Comparison of ENCODE assay signal across 30 cellular contexts in genomic region chr10:121605708-121606107, GRCh38. TPM values are rescaled to one million over a fixed set of nuclear protein-coding genes. Genes with fewer than 3 reads are reported as not detected.
"Had no signal": no experiment of that assay in that cellular context is flagged by ENCODE, and none has a peak within 500 bp of the region (broad histone marks: within the 10 kb centered on the region; RNA-seq: fewer than 3 reads in every experiment).

No MANE protein-coding gene starts in this region.

- H3K27ac ChIP-seq: adrenal gland, body of pancreas, colonic mucosa, esophagus muscularis mucosa, foreskin keratinocyte, gastrocnemius medialis, heart left ventricle, WERI-Rb-1 had no signal

- H3K27me3 ChIP-seq: adrenal gland, body of pancreas, colonic mucosa, foreskin keratinocyte had no signal

- H3K4me3 ChIP-seq: adrenal gland, body of pancreas, colonic mucosa, esophagus muscularis mucosa, gastrocnemius medialis, heart left ventricle had no signal

- H3K9me3 Mint-ChIP-seq: activated B cell treated with CpG ODN at 0.5 μM for 24 hours; activated CD8-positive, alpha-beta T cell treated with anti-CD3 and anti-CD28 coated beads for 36 hours; activated naive CD4-positive, alpha-beta T cell treated with anti-CD3 and anti-CD28 coated beads for 36 hours; activated naive CD4-positive, alpha-beta T cell treated with anti-CD3 and anti-CD28 coated beads, Interleukin-2, amount 50 U/mL, for 24 hours; activated naive CD8-positive, alpha-beta T cell treated with anti-CD3 and anti-CD28 coated beads for 36 hours; activated naive CD8-positive, alpha-beta T cell treated with anti-CD3 and anti-CD28 coated beads, Interleukin-2, amount 50 U/mL, for 24 hours; activated T-cell treated with anti-CD3 and anti-CD28 coated beads, Interleukin-2, amount 50 U/mL, for 4 hours; activated T-helper 2 cell treated with anti-CD3 and anti-CD28 coated beads, Interferon-gamma antibody, Interleukin-2, Interleukin-4, amounts not matched to agents 10 μg/mL and 5 μg/mL and 100 μg/mL, durations not matched to agents 14 hours and 24 hours and 36 hours; effector memory CD8-positive, alpha-beta T cell; T-cell; T-helper 1 cell treated with Interleukin-12 subunit alpha and Interleukin-12 subunit beta and Interleukin-4 antibody, amounts not matched to agents 30 μg/mL and 1 μg/mL, for 36 hours had no signal

- DNase-seq: activated B cell treated with CpG ODN at 0.5 μM for 24 hours; activated CD4-positive, alpha-beta T cell treated with anti-CD3 and anti-CD28 coated beads for 48 hours; activated CD4-positive, alpha-beta T cell treated with anti-CD3 and anti-CD28 coated beads, Interleukin-2, amount 50 U/mL, for 1 hour; activated CD4-positive, alpha-beta T cell treated with anti-CD3 and anti-CD28 coated beads, Interleukin-2, amount 50 U/mL, for 48 hours; activated CD8-positive, alpha-beta memory T cell treated with anti-CD3 and anti-CD28 coated beads for 24 hours; activated CD8-positive, alpha-beta T cell treated with anti-CD3 and anti-CD28 coated beads for 36 hours; activated effector memory CD4-positive, alpha-beta T cell treated with anti-CD3 and anti-CD28 coated beads, Interleukin-2, amount 50 U/mL, for 16 hours; activated naive CD4-positive, alpha-beta T cell treated with anti-CD3 and anti-CD28 coated beads for 36 hours; activated naive CD8-positive, alpha-beta T cell treated with anti-CD3 and anti-CD28 coated beads for 36 hours; activated naive CD8-positive, alpha-beta T cell treated with anti-CD3 and anti-CD28 coated beads, Interleukin-2, amount 50 U/mL, for 24 hours; activated T-cell treated with anti-CD3 and anti-CD28 coated beads, Interleukin-2, amount 50 U/mL, for 4 hours; adrenal gland; amygdala; aorta; body of pancreas; caudate nucleus; colonic mucosa; effector memory CD8-positive, alpha-beta T cell; foreskin keratinocyte; gastrocnemius medialis; glutamatergic neuron; heart left ventricle; T-cell; T1000; WERI-Rb-1 had no signal

- H3K4me3 Mint-ChIP-seq: activated B cell treated with CpG ODN at 0.5 μM for 24 hours; activated CD8-positive, alpha-beta T cell treated with anti-CD3 and anti-CD28 coated beads for 36 hours; activated naive CD4-positive, alpha-beta T cell treated with anti-CD3 and anti-CD28 coated beads for 36 hours; activated naive CD4-positive, alpha-beta T cell treated with anti-CD3 and anti-CD28 coated beads, Interleukin-2, amount 50 U/mL, for 24 hours; activated naive CD8-positive, alpha-beta T cell treated with anti-CD3 and anti-CD28 coated beads for 36 hours; activated naive CD8-positive, alpha-beta T cell treated with anti-CD3 and anti-CD28 coated beads, Interleukin-2, amount 50 U/mL, for 24 hours; activated T-cell treated with anti-CD3 and anti-CD28 coated beads, Interleukin-2, amount 50 U/mL, for 4 hours; effector memory CD8-positive, alpha-beta T cell; T-cell; T-helper 1 cell treated with Interleukin-12 subunit alpha and Interleukin-12 subunit beta and Interleukin-4 antibody, amounts not matched to agents 30 μg/mL and 1 μg/mL, for 36 hours had no signal

- H3K4me1 ChIP-seq: adrenal gland, colonic mucosa, gastrocnemius medialis had no signal

- H3K27ac Mint-ChIP-seq: activated B cell treated with CpG ODN at 0.5 μM for 24 hours; activated CD8-positive, alpha-beta T cell treated with anti-CD3 and anti-CD28 coated beads for 36 hours; activated naive CD4-positive, alpha-beta T cell treated with anti-CD3 and anti-CD28 coated beads for 36 hours; activated naive CD4-positive, alpha-beta T cell treated with anti-CD3 and anti-CD28 coated beads, Interleukin-2, amount 50 U/mL, for 24 hours; activated naive CD8-positive, alpha-beta T cell treated with anti-CD3 and anti-CD28 coated beads for 36 hours; activated naive CD8-positive, alpha-beta T cell treated with anti-CD3 and anti-CD28 coated beads, Interleukin-2, amount 50 U/mL, for 24 hours; activated T-helper 2 cell treated with anti-CD3 and anti-CD28 coated beads, Interferon-gamma antibody, Interleukin-2, Interleukin-4, amounts not matched to agents 10 μg/mL and 5 μg/mL and 100 μg/mL, durations not matched to agents 14 hours and 24 hours and 36 hours; effector memory CD8-positive, alpha-beta T cell; T-cell; T-helper 1 cell treated with Interleukin-12 subunit alpha and Interleukin-12 subunit beta and Interleukin-4 antibody, amounts not matched to agents 30 μg/mL and 1 μg/mL, for 36 hours had no signal

- H3K4me1 Mint-ChIP-seq: activated B cell treated with CpG ODN at 0.5 μM for 24 hours; activated naive CD8-positive, alpha-beta T cell treated with anti-CD3 and anti-CD28 coated beads for 36 hours; activated naive CD8-positive, alpha-beta T cell treated with anti-CD3 and anti-CD28 coated beads, Interleukin-2, amount 50 U/mL, for 24 hours had no signal

- H3K36me3 ChIP-seq: adrenal gland, colonic mucosa, esophagus muscularis mucosa, gastrocnemius medialis, heart left ventricle, WERI-Rb-1 had no signal

- H3K9me3 ChIP-seq: adrenal gland, body of pancreas, colonic mucosa, esophagus muscularis mucosa, gastrocnemius medialis, heart left ventricle had no signal

- ATAC-seq: activated CD4-positive, CD25-positive, alpha-beta regulatory T cell treated with anti-CD3 and anti-CD28 coated beads, Interleukin-2, amount 50 U/mL, for 24 hours; activated CD8-positive, alpha-beta T cell treated with anti-CD3 and anti-CD28 coated beads for 36 hours; activated naive CD8-positive, alpha-beta T cell treated with anti-CD3 and anti-CD28 coated beads, Interleukin-2, amount 50 U/mL, for 24 hours; activated T-cell treated with anti-CD3 and anti-CD28 coated beads, Interleukin-2, amount 50 U/mL, for 4 hours; body of pancreas; effector memory CD8-positive, alpha-beta T cell; foreskin keratinocyte; gastrocnemius medialis; heart left ventricle; T-cell had no signal

- H3K36me3 Mint-ChIP-seq: activated naive CD4-positive, alpha-beta T cell treated with anti-CD3 and anti-CD28 coated beads, Interleukin-2, amount 50 U/mL, for 24 hours; activated naive CD8-positive, alpha-beta T cell treated with anti-CD3 and anti-CD28 coated beads for 36 hours; T-cell had no signal

RNA-seq across cellular contexts. Expression of gene FGFR2, which starts 7.5 kb away (rescaled TPM):
- total RNA-seq: activated B cell treated with CpG ODN at 0.5 μM for 24 hours; activated CD8-positive, alpha-beta T cell treated with anti-CD3 and anti-CD28 coated beads for 36 hours; activated naive CD4-positive, alpha-beta T cell treated with anti-CD3 and anti-CD28 coated beads for 36 hours; activated naive CD8-positive, alpha-beta T cell treated with anti-CD3 and anti-CD28 coated beads for 36 hours; activated T-helper 2 cell treated with anti-CD3 and anti-CD28 coated beads, Interferon-gamma antibody, Interleukin-2, Interleukin-4, amounts not matched to agents 10 μg/mL and 5 μg/mL and 100 μg/mL, durations not matched to agents 14 hours and 24 hours and 36 hours had no signal
